1 cellular context compared by ENCODE assay signal in genomic region chr6:109474995-109475394, GRCh38.
TF ChIP-seq lines count a peak whose summit lies in the region.

No MANE protein-coding gene starts in this region.

TF ChIP-seq in IMR-90, 13 proteins besides CTCF, POLR2A, EP300 and RAD21:
- TF ChIP-seq BHLHE40 (IDR thresholded peaks at IDR 0.05; ENCODE audit: low read depth, low read length): no peak
- no peak for TF ChIP-seq MXI1 (IDR thresholded peaks at IDR 0.05; ENCODE audit: borderline replicate concordance, low read depth, low read length)
- no peak for TF ChIP-seq NFE2L2 (IDR thresholded peaks at IDR 0.05; ENCODE audit: low read depth, low read length)
- no peak for TF ChIP-seq FOS (IDR thresholded peaks at IDR 0.05; ENCODE audit: low read depth, low read length)
- TF ChIP-seq RCOR1 (IDR thresholded peaks at IDR 0.05; ENCODE audit: insufficient replicate concordance, low read length): no peak
- no peak for TF ChIP-seq USF2 (IDR thresholded peaks at IDR 0.05; ENCODE audit: low read depth, low read length)
- TF ChIP-seq CEBPB (IDR thresholded peaks at IDR 0.05; ENCODE audit: low read depth, low read length): no peak
- TF ChIP-seq MAFK (IDR thresholded peaks at IDR 0.05; ENCODE audit: low read depth, low read length): no peak
- TF ChIP-seq ELK1 (IDR thresholded peaks at IDR 0.05; ENCODE audit: borderline replicate concordance, low read depth, low read length): no peak
- no peak for TF ChIP-seq MAZ (IDR thresholded peaks at IDR 0.05; ENCODE audit: borderline replicate concordance, low read depth, low read length)
- TF ChIP-seq SMC3 (IDR thresholded peaks at IDR 0.05; ENCODE audit: low read depth, low read length): no peak
- TF ChIP-seq CHD1 (IDR thresholded peaks at IDR 0.05; ENCODE audit: low read depth, low read length): no peak
- no peak for TF ChIP-seq RFX5 (IDR thresholded peaks at IDR 0.05; ENCODE audit: low read depth, low read length)
